ENCODE assay signal across 17 cellular contexts in the genomic region with DNA sequence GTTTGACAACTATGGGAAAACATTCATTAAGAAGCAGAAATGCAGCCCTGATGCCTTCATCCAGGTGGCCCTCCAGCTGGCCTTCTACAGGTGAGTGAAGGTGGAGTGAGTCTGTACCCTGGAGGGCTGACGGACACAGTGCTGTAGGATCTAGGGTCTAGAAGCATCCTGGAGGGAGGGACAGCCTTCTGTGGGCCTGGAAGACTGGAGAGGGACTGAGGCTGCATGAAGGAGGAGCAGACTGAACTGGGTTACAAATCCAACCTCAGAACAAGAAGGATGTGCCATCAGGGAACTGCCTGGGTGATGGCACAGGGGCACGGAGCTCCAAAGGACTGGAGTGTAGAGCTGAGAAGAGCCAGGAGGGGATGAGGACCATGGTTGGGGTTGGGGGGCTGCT. TPM values are rescaled to one million over a fixed set of nuclear protein-coding genes. Genes with fewer than 3 reads are reported as not detected.
DNase-seq lines count a peak whose midpoint lies in the region; TF ChIP-seq lines count a peak whose summit lies in the region.
"Had no signal": no experiment of that assay in that cellular context is flagged by ENCODE, and none has a peak within 500 bp of the region (broad histone marks: within the 10 kb centered on the region; RNA-seq: fewer than 3 reads in every experiment).

No MANE protein-coding gene starts in this region.

- H3K4me1 Mint-ChIP-seq in osteocyte (ENCODE audit: unreplicated experiment) = peaks cover 5% of the 10 kb centered on the region

- peaks cover 0 to 51% (median 0%) of the 10 kb centered on the region in 4 donors for H3K27me3 ChIP-seq in esophagus muscularis mucosa

- intact Hi-C loops in esophagus muscularis mucosa (cut with DNase I) = no loop called here

- DNase-seq in AG20443 (ENCODE audit: low spot score) (peak; percentile 2), D341Med (ENCODE audit: low spot score) (peak; percentile 25), esophagus muscularis mucosa (ENCODE audit: extremely low spot score) (peak; percentile 88), osteocyte (ENCODE audit: extremely low spot score, unreplicated experiment) (peak; percentile 60), RKO (ENCODE audit: low spot score) (no peak), T1000 (lab: John Stamatoyannopoulos, UW) (no peak), GM13976 (ENCODE audit: low spot score) (no peak)
- DNase-seq: ACHN, COR-L47, GF-D8 had no signal

- no peaks in the 10 kb centered on the region for H3K36me3 ChIP-seq in esophagus muscularis mucosa

- TF ChIP-seq CTCF in esophagus muscularis mucosa (IDR thresholded peaks at IDR 0.05) (no peak), osteocyte (IDR thresholded peaks at IDR 0.05) (no peak), GM13976 (IDR thresholded peaks at IDR 0.05; ENCODE audit: borderline replicate concordance, control extremely low read depth, extremely low read depth, insufficient read depth, missing control alignments) (no peak)

- H3K9me3 Mint-ChIP-seq in osteocyte (ENCODE audit: unreplicated experiment) = no peaks in the 10 kb centered on the region
- H3K9me3 Mint-ChIP-seq: CD8-positive, alpha-beta T cell; GM23338 had no signal

- in situ Hi-C loops in GM13976 (cut with MboI; ENCODE audit: low sequenced_read_pairs, unreplicated experiment) = no loop called here

- H3K27ac Mint-ChIP-seq in osteocyte (ENCODE audit: unreplicated experiment) = no peak overlapping the region
- H3K27ac Mint-ChIP-seq: B cell; CD14-positive monocyte; CD8-positive, alpha-beta T cell; GM23338 had no signal

- no peak for TF ChIP-seq EP300 in esophagus muscularis mucosa (IDR thresholded peaks at IDR 0.05)

- no peak for TF ChIP-seq POLR2A in esophagus muscularis mucosa (IDR thresholded peaks at IDR 0.05; ENCODE audit: low read depth)

- no peak overlapping the region for H3K4me3 ChIP-seq in esophagus muscularis mucosa
- H3K4me3 ChIP-seq: GM23338 had no signal

- H3K9me3 ChIP-seq in esophagus muscularis mucosa = no peaks in the 10 kb centered on the region

- H3K27ac ChIP-seq in esophagus muscularis mucosa (replicated peaks in 1 of 4) = no peak overlapping the region
- H3K27ac ChIP-seq: HL-60 had no signal

- peaks cover 21% of the 10 kb centered on the region for H3K27me3 Mint-ChIP-seq in osteocyte (ENCODE audit: unreplicated experiment)

- H3K36me3 Mint-ChIP-seq in osteocyte (ENCODE audit: unreplicated experiment) = no peaks in the 10 kb centered on the region
- H3K36me3 Mint-ChIP-seq: CD14-positive monocyte; CD8-positive, alpha-beta T cell had no signal

- H3K4me1 ChIP-seq in esophagus muscularis mucosa = no peaks in the 10 kb centered on the region

- 70% methylated on average over 2 of the region's 2 CpGs for WGBS in esophagus muscularis mucosa

- H3K4me3 Mint-ChIP-seq in osteocyte (ENCODE audit: unreplicated experiment) = no peak overlapping the region
- H3K4me3 Mint-ChIP-seq: B cell; CD14-positive monocyte; CD8-positive, alpha-beta T cell; GM23338 had no signal

RNA-seq across cellular contexts. Expression of a gene that starts 27.5 kb away (rescaled TPM):
- total RNA-seq in esophagus muscularis mucosa = not detected
- total RNA-seq in osteocyte = not detected in 2 replicates
- total RNA-seq: A172; B cell; CD8-positive, alpha-beta T cell; GM23338; H7 had no signal

RNA-seq across cellular contexts. Expression of a gene that starts 38.1 kb away (rescaled TPM):
- total RNA-seq in esophagus muscularis mucosa = under 1 TPM in 1 of 4 donors, not detected in 3; 0.17 TPM
- not detected in 2 replicates for total RNA-seq in osteocyte
- total RNA-seq: A172; B cell; CD8-positive, alpha-beta T cell; GM23338; H7 had no signal

RNA-seq across cellular contexts. Expression of a gene that starts 41.8 kb away (rescaled TPM):
- total RNA-seq in esophagus muscularis mucosa = 1 to 10 TPM in 2 of 4 donors, under 1 TPM in 2; 0.42 to 1.7 (median 0.81) TPM
- 0.32 and 0.34 TPM in 2 replicates for total RNA-seq in osteocyte
- total RNA-seq: A172; B cell; CD8-positive, alpha-beta T cell; GM23338; H7 had no signal

Comparison
In these comparisons a context has a peak if more than half of its experiments do, and no peak if none do; other contexts are left out.
1. DNase-seq: peak in AG20443 (single experiment), D341Med (single experiment), esophagus muscularis mucosa (single experiment) and osteocyte (single experiment); none in RKO (single experiment), T1000 (single experiment) and GM13976 (single experiment).